8 cellular contexts compared by ENCODE assay signal in genomic region chr6:26401987-26402658, GRCh38.
DNase-seq lines count a peak whose midpoint lies in the region; ATAC-seq and TF ChIP-seq lines count a peak whose summit lies in the region.

TSS of gene BTN3A1 (plus strand) at chr6:26402275. CDS start at chr6:26405564, 3,289 bp downstream.

- no peaks in the 10 kb centered on the region for H3K27me3 ChIP-seq in mucosa of rectum (ENCODE audit: control insufficient read depth in 2 of 2, insufficient read depth in 2 of 2, low read length in 2 of 2)

- DNase-seq in D341Med (ENCODE audit: low spot score), result peak; percentile 75
- DNase-seq in HUDEP-2 (lab: John Stamatoyannopoulos, UW; ENCODE audit: unreplicated experiment in 76 of 76), result peak in 54 of 76 experiments; percentile 13 to 83 (median 54)
- peak; percentile 94 for DNase-seq in OCI-M1 (lab: John Stamatoyannopoulos, UW)
- peak; percentile 60 for DNase-seq in activated T-cell treated with anti-CD3 and anti-CD28 coated beads, Interleukin-2, amount 50 U/mL, for 1 hour
- DNase-seq in erythroblast (lab: John Stamatoyannopoulos, UW), result peak; percentile 80 to 89
- peak; percentile 48 for DNase-seq in stimulated activated CD8-positive, alpha-beta memory T cell treated with anti-CD3 and anti-CD28 coated beads, Interleukin-7, amount 100 ng/mL, for 24 hours (ENCODE audit: low read depth)

- H3K9ac ChIP-seq in mucosa of rectum (ENCODE audit: low read depth in 1 of 2, low read length in 2 of 2), result peak within 1 kb of the TSS; percentile 88 to 92

- peak; percentile 83 for ATAC-seq in GM21381 (IDR thresholded peaks at IDR 0.05; ENCODE audit: unreplicated experiment)

- no peaks in the 10 kb centered on the region for H3K9me3 ChIP-seq in mucosa of rectum (ENCODE audit: control insufficient read depth in 2 of 2, low read length in 2 of 2)

- peaks cover 5 to 13% of the 10 kb centered on the region in 2 donors for H3K4me1 ChIP-seq in mucosa of rectum (ENCODE audit: control insufficient read depth in 2 of 2, insufficient read depth in 2 of 2, low read length in 2 of 2)

- peak; percentile 19 for TF ChIP-seq POLR2A in erythroblast (IDR thresholded peaks at IDR 0.05; ENCODE audit: low read length)

- peak within 1 kb of the TSS; percentile 90 to 93 for H3K27ac ChIP-seq in mucosa of rectum (ENCODE audit: low read depth in 2 of 2, low read length in 2 of 2)

- H3K36me3 ChIP-seq in mucosa of rectum (ENCODE audit: control insufficient read depth in 2 of 2, insufficient read depth in 2 of 2, low read length in 2 of 2), result peaks cover 8 to 18% of the 10 kb centered on the region in 2 donors

- peak within 1 kb of the TSS; percentile 91 to 96 for H3K4me3 ChIP-seq in mucosa of rectum (ENCODE audit: low read length in 2 of 2)

Comparison
In these comparisons a context has a peak if more than half of its experiments do, and no peak if none do; other contexts are left out.
1. Peak in every context shown above with its lines: DNase-seq, ATAC-seq, H3K4me3 ChIP-seq and H3K27ac ChIP-seq.